19 cellular contexts compared by ENCODE assay signal in genomic region chr11:129225190-129225589, GRCh38. TPM values are rescaled to one million over a fixed set of nuclear protein-coding genes. Genes with fewer than 3 reads are reported as not detected.
DNase-seq lines count a peak whose midpoint lies in the region; ATAC-seq and TF ChIP-seq lines count a peak whose summit lies in the region.
"Had no signal": no experiment of that assay in that cellular context is flagged by ENCODE, and none has a peak within 500 bp of the region (broad histone marks: within the 10 kb centered on the region; RNA-seq: fewer than 3 reads in every experiment).

No MANE protein-coding gene starts in this region.

- H4K20me1 ChIP-seq in fibroblast of lung (ENCODE audit: control insufficient read depth, extremely low read depth, insufficient read depth, low read length): no peaks in the 10 kb centered on the region

- peak; percentile 22 for DNase-seq in EL
- DNase-seq in RPMI7951 (ENCODE audit: low read depth): peak; percentile 71
- peak; percentile 57 to 85 for DNase-seq in fibroblast of lung (ENCODE audit: low read depth in 2 of 2)
- peak; percentile 61 for DNase-seq in non-pigmented ciliary epithelial cell (ENCODE audit: low read depth)
- DNase-seq in NCI-H2196 (lab: John Stamatoyannopoulos, UW; ENCODE audit: unreplicated experiment): no peak
- DNase-seq in KG1 (lab: John Stamatoyannopoulos, UW): no peak
- DNase-seq in NCI-H69 (lab: John Stamatoyannopoulos, UW): no peak
- DNase-seq: activated CD4-positive, alpha-beta memory T cell treated with anti-CD3 and anti-CD28 coated beads for 36 hours; activated T-cell treated with anti-CD3 and anti-CD28 coated beads, Interleukin-2, amount 50 U/mL, for 72 hours; Calu3; heart right ventricle; midbrain; NCI-H2081 treated with DMSO at 0.1 percent for 48 hours; right cardiac atrium; stimulated activated CD4-positive, alpha-beta T cell treated with anti-CD3 and anti-CD28 coated beads, Interleukin-4, amount 100 ng/mL, for 1 hour; SW 1271 had no signal

- TF ChIP-seq CTCF in fibroblast of lung (conservative IDR thresholded peaks at IDR 0.05 in 1 of 2, IDR thresholded peaks at IDR 0.05 in 1 of 2; ENCODE audit: low read depth in 1 of 2, low read length in 2 of 2): no peak

- no peaks in the 10 kb centered on the region for H3K27me3 ChIP-seq in fibroblast of lung (ENCODE audit: control insufficient read depth, insufficient read depth, low read length)
- H3K27me3 ChIP-seq: heart right ventricle, suprapubic skin had no signal

- H3K9ac ChIP-seq in fibroblast of lung (ENCODE audit: insufficient read depth, low read length): no peak overlapping the region

- H3K27ac ChIP-seq in fibroblast of lung (ENCODE audit: insufficient read depth, low read length): no peak overlapping the region
- H3K27ac ChIP-seq: suprapubic skin, VCaP had no signal

- H2AFZ ChIP-seq in fibroblast of lung (ENCODE audit: low read length): no peak overlapping the region

- H3K4me1 ChIP-seq in fibroblast of lung (ENCODE audit: control insufficient read depth, extremely low read depth, insufficient read depth, low read length): no peaks in the 10 kb centered on the region

- no peaks in the 10 kb centered on the region for H3K79me2 ChIP-seq in fibroblast of lung (ENCODE audit: control insufficient read depth, insufficient read depth, low read length)

- H3K4me2 ChIP-seq in fibroblast of lung (ENCODE audit: extremely low read depth, insufficient read depth, low read length): no peak overlapping the region

- ATAC-seq in HG03159 (IDR thresholded peaks at IDR 0.05; ENCODE audit: unreplicated experiment): no peak
- ATAC-seq: activated T-cell treated with anti-CD3 and anti-CD28 coated beads, Interleukin-2, amount 50 U/mL, for 72 hours; heart right ventricle had no signal

- H3K4me3 ChIP-seq in fibroblast of lung (replicated peaks in 1 of 4; ENCODE audit: control extremely low read depth in 1 of 4, insufficient read depth in 1 of 4, low read depth in 3 of 4, low read length in 4 of 4): no peak overlapping the region
- H3K4me3 ChIP-seq: heart right ventricle, suprapubic skin had no signal

- H3K9me3 ChIP-seq in fibroblast of lung (ENCODE audit: control insufficient read depth, insufficient read depth, low read depth, low read length): no peaks in the 10 kb centered on the region

- no peaks in the 10 kb centered on the region for H3K36me3 ChIP-seq in fibroblast of lung (ENCODE audit: control insufficient read depth, insufficient read depth, low read length)
- H3K36me3 ChIP-seq: heart right ventricle, suprapubic skin had no signal

RNA-seq across cellular contexts. Expression of gene ARHGAP32, which starts 33.1 kb away (rescaled TPM):
- total RNA-seq in RPMI7951 (2014; rRNA removed; shearing (Covaris generic)): 5.9 and 8.9 TPM in 2 replicates
- total RNA-seq in fibroblast of lung: 8.7 and 9.6 TPM in 2 replicates
- polyA plus RNA-seq in fibroblast of lung: 4.0 and 5.7 TPM in 2 replicates
- 2.7 and 2.9 TPM in 2 replicates for polyA plus RNA-seq in fibroblast of lung (2012)
- 3.7 and 8.2 TPM in 2 replicates for polyA minus RNA-seq in fibroblast of lung (ENCODE audit: low replicate concordance)

Comparison
In these comparisons a context has a peak if more than half of its experiments do, and no peak if none do; other contexts are left out.
1. DNase-seq: peak in EL (single experiment), RPMI7951 (single experiment), fibroblast of lung (2 of 2) and non-pigmented ciliary epithelial cell (single experiment); none in NCI-H2196 (single experiment), KG1 (single experiment) and NCI-H69 (single experiment).